17 cellular contexts compared by ENCODE assay signal in the genomic region with DNA sequence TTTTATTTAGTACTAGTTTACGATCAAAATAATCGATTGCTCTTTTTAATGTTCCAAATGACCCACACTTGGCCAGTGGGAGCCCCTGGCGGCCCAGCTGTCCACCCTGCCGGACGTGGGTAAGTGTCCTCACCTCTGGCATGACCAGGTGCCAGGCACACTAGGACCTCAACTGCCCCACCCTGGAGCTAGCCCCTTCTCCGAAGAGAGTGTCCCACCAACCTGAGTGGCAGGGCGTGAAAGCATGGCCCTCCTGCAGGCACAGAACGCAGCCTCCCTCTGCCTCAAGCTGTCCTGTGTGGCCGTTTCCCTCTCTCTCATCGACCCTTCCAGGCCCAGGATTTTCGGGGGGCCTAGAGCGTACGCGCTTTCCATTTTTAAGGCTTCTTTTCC. TPM values are rescaled to one million over a fixed set of nuclear protein-coding genes. Genes with fewer than 3 reads are reported as not detected.
DNase-seq lines count a peak whose midpoint lies in the region; ATAC-seq, FAIRE-seq and TF ChIP-seq lines count a peak whose summit lies in the region.
"Had no signal": no experiment of that assay in that cellular context is flagged by ENCODE, and none has a peak within 500 bp of the region (broad histone marks: within the 10 kb centered on the region; RNA-seq: fewer than 3 reads in every experiment).

No MANE protein-coding gene starts in this region.

- H3K23ac ChIP-seq in neuronal stem cell (ENCODE audit: low read depth, low read length, poor library complexity), result peak overlapping the region; percentile 85

- H3K4me3 ChIP-seq in SJSA1 (no peak overlapping the region), kidney (ENCODE audit: low read length in 2 of 2) (no peak overlapping the region), neuronal stem cell (ENCODE audit: low read length in 2 of 2) (no peak overlapping the region)
- H3K4me3 ChIP-seq in naive thymus-derived CD4-positive, alpha-beta T cell (ENCODE audit: low read length), result no peak overlapping the region
- H3K4me3 ChIP-seq: BLaER1, GM12878, K562 had no signal

- H3K4ac ChIP-seq in neuronal stem cell (ENCODE audit: low read length), result no peak overlapping the region

- H3K14ac ChIP-seq in neuronal stem cell (ENCODE audit: low read length), result no peak overlapping the region

- intact Hi-C loops in kidney (cut with DNase I), result no loop called here
- intact Hi-C loops in naive thymus-derived CD4-positive, alpha-beta T cell (cut with micrococcal nuclease), result no loop called here

- DNase-seq in D341Med (ENCODE audit: low spot score), result peak; percentile 22
- DNase-seq in SJSA1 (ENCODE audit: low read depth in 1 of 2, low spot score in 2 of 2), result no peak
- peak; percentile 41 for DNase-seq in kidney
- no peak for DNase-seq in neuronal stem cell (ENCODE audit: low spot score)
- no peak for DNase-seq in naive thymus-derived CD4-positive, alpha-beta T cell
- DNase-seq in GM03348 (ENCODE audit: low spot score), result no peak
- DNase-seq in NCI-H146 (lab: John Stamatoyannopoulos, UW), result no peak
- DNase-seq: 8988T; CD4-positive, alpha-beta memory T cell; DMS79 treated with DMSO at 0.1 percent for 48 hours; GF-D8; H9 had no signal

- peak overlapping the region in 1 of 9 donors; percentile 60 for H3K27ac Mint-ChIP-seq in naive thymus-derived CD4-positive, alpha-beta T cell
- H3K27ac Mint-ChIP-seq: CD4-positive, alpha-beta memory T cell; H9 had no signal

- H2AK5ac ChIP-seq in neuronal stem cell (ENCODE audit: low read depth, low read length), result peak overlapping the region; percentile 56

- peaks cover 46% of the 10 kb centered on the region for H3K4me1 ChIP-seq in SJSA1 (replicated peaks)
- no peaks in the 10 kb centered on the region for H3K4me1 ChIP-seq in kidney (ENCODE audit: control insufficient read depth in 1 of 2, insufficient read depth in 1 of 2, low read depth in 1 of 2, low read length in 2 of 2)
- no peaks in the 10 kb centered on the region for H3K4me1 ChIP-seq in neuronal stem cell (ENCODE audit: control insufficient read depth in 2 of 2, insufficient read depth in 1 of 2, low read depth in 1 of 2, low read length in 2 of 2)
- H3K4me1 ChIP-seq in naive thymus-derived CD4-positive, alpha-beta T cell (ENCODE audit: control insufficient read depth in 2 of 2, insufficient read depth in 2 of 2, low read length in 2 of 2), result no peaks in the 10 kb centered on the region

- POLR2A ChIA-PET in naive thymus-derived CD4-positive, alpha-beta T cell (lab: Charles Lee), result no interaction called here

- H3K9me3 ChIP-seq in SJSA1 (replicated peaks) (0 out of 2 replicates have a peak, but pooled peaks cover 3% of the 10 kb centered on the region), kidney (ENCODE audit: control insufficient read depth in 1 of 2, low read length in 2 of 2) (no peaks in the 10 kb centered on the region), neuronal stem cell (replicated peaks in 1 of 2; ENCODE audit: control insufficient read depth in 2 of 2, insufficient read depth in 1 of 2, low read depth in 1 of 2, low read length in 2 of 2) (peaks cover 5 to 15% of the 10 kb centered on the region in 2 donors)
- no peaks in the 10 kb centered on the region for H3K9me3 ChIP-seq in naive thymus-derived CD4-positive, alpha-beta T cell (ENCODE audit: control insufficient read depth in 2 of 3, low read length in 3 of 3)

- no peaks in the 10 kb centered on the region for H3K36me3 ChIP-seq in SJSA1
- H3K36me3 ChIP-seq in kidney (ENCODE audit: control insufficient read depth in 1 of 2, insufficient read depth in 2 of 2, low read length in 2 of 2), result no peaks in the 10 kb centered on the region
- H3K36me3 ChIP-seq in neuronal stem cell (replicated peaks in 1 of 2; ENCODE audit: control insufficient read depth in 2 of 2, insufficient read depth in 2 of 2, low read length in 2 of 2), result no peaks in the 10 kb centered on the region
- no peaks in the 10 kb centered on the region for H3K36me3 ChIP-seq in naive thymus-derived CD4-positive, alpha-beta T cell (ENCODE audit: control insufficient read depth in 2 of 3, insufficient read depth in 3 of 3, low read length in 3 of 3)
- H3K36me3 ChIP-seq: BLaER1 had no signal

- H4K8ac ChIP-seq in neuronal stem cell (ENCODE audit: low read depth, low read length), result no peak overlapping the region

- no peak overlapping the region for H4K91ac ChIP-seq in neuronal stem cell (ENCODE audit: low read depth, low read length, poor library complexity)

- H3K27me3 Mint-ChIP-seq in naive thymus-derived CD4-positive, alpha-beta T cell, result peaks cover 25 to 51% (median 26%) of the 10 kb centered on the region in 5 donors

- H3K4me1 Mint-ChIP-seq in naive thymus-derived CD4-positive, alpha-beta T cell, result peaks cover 0 to 12% (median 4%) of the 10 kb centered on the region in 7 donors
- H3K4me1 Mint-ChIP-seq: CD4-positive, alpha-beta memory T cell had no signal

- H2AFZ ChIP-seq in neuronal stem cell (ENCODE audit: low read length), result no peak overlapping the region

- no peak for TF ChIP-seq CTCF in kidney (IDR thresholded peaks at IDR 0.05; ENCODE audit: borderline replicate concordance, extremely low read depth, insufficient read depth)

- no peaks in the 10 kb centered on the region for H3K36me3 Mint-ChIP-seq in naive thymus-derived CD4-positive, alpha-beta T cell
- H3K36me3 Mint-ChIP-seq: CD4-positive, alpha-beta memory T cell had no signal

- no peak for ATAC-seq in naive thymus-derived CD4-positive, alpha-beta T cell
- ATAC-seq in HG03039 (IDR thresholded peaks at IDR 0.05; ENCODE audit: unreplicated experiment), result no peak
- ATAC-seq: GM12878, K562 had no signal

- H3K18ac ChIP-seq in neuronal stem cell (ENCODE audit: low read length), result no peak overlapping the region

- peaks cover 0 to 3% (median 0%) of the 10 kb centered on the region in 11 donors for H3K9me3 Mint-ChIP-seq in naive thymus-derived CD4-positive, alpha-beta T cell
- H3K9me3 Mint-ChIP-seq: CD4-positive, alpha-beta memory T cell had no signal

- H3K9ac ChIP-seq in kidney (ENCODE audit: low read length in 2 of 2) (no peak overlapping the region), neuronal stem cell (ENCODE audit: low read depth, low read length, poor library complexity) (no peak overlapping the region)
- H3K9ac ChIP-seq: BLaER1 had no signal

- CTCF ChIA-PET in naive thymus-derived CD4-positive, alpha-beta T cell (lab: Charles Lee), result interaction anchor here (0.6 kb wide), 1 partner anchor 20 kb away, joined by 3 read pairs; no protein-coding TSS in a partner anchor

- H3K27ac ChIP-seq in SJSA1 (peak overlapping the region; percentile 97; the same call in 1 of the 2 replicates), kidney (ENCODE audit: low read depth in 2 of 2, low read length in 2 of 2) (no peak overlapping the region), neuronal stem cell (replicated peaks; ENCODE audit: low read length) (no peak overlapping the region)
- H3K27ac ChIP-seq in naive thymus-derived CD4-positive, alpha-beta T cell (ENCODE audit: low read depth, low read length), result no peak overlapping the region
- H3K27ac ChIP-seq: BLaER1, HL-60 had no signal

- H2BK5ac ChIP-seq in neuronal stem cell (ENCODE audit: low read length), result no peak overlapping the region

- peak overlapping the region; percentile 92 for H2BK15ac ChIP-seq in neuronal stem cell (ENCODE audit: low read length)

- no CpG with 5 or more reads among the region's 14 CpGs for WGBS in neuronal stem cell (ENCODE audit: extremely low coverage in 2 of 2, insufficient read length in 2 of 2, insufficient replicate concordance in 1 of 2), 2 donors

- H2BK12ac ChIP-seq in neuronal stem cell (ENCODE audit: low read length), result peak overlapping the region; percentile 73

- no peak overlapping the region for H2BK120ac ChIP-seq in neuronal stem cell (ENCODE audit: low read depth, low read length)

- H3K4me2 ChIP-seq in neuronal stem cell (ENCODE audit: insufficient read depth, low read length, poor library complexity, severe bottlenecking), result no peak overlapping the region
- H3K4me2 ChIP-seq: BLaER1 had no signal

- FAIRE-seq in kidney (lab: Jason Lieb, UNC), result no peak
- FAIRE-seq: GM12878 had no signal

- peaks cover 3% of the 10 kb centered on the region for H3K79me1 ChIP-seq in neuronal stem cell (ENCODE audit: low read depth, low read length)

- H3K27me3 ChIP-seq in SJSA1 (replicated peaks) (no peaks in the 10 kb centered on the region), neuronal stem cell (ENCODE audit: control insufficient read depth in 3 of 3, insufficient read depth in 3 of 3, low read depth in 1 of 3, low read length in 3 of 3) (no peaks in the 10 kb centered on the region)
- no peaks in the 10 kb centered on the region for H3K27me3 ChIP-seq in naive thymus-derived CD4-positive, alpha-beta T cell (ENCODE audit: control insufficient read depth in 2 of 2, insufficient read depth in 2 of 2, low read length in 2 of 2)
- H3K27me3 ChIP-seq: BLaER1 had no signal

- no peak overlapping the region for H3K4me3 Mint-ChIP-seq in naive thymus-derived CD4-positive, alpha-beta T cell
- H3K4me3 Mint-ChIP-seq: CD4-positive, alpha-beta memory T cell; H9 had no signal

RNA-seq across cellular contexts. Expression of a gene that starts 32.9 kb away (rescaled TPM):
- total RNA-seq in SJSA1 (2014; rRNA removed; shearing (Covaris generic)), result 43.5 and 66.9 TPM in 2 replicates
- 86.2 TPM for total RNA-seq in kidney
- polyA plus RNA-seq in kidney (ENCODE audit: insufficient read depth, low read depth, low replicate concordance), result 40.3 TPM
- 7.7 TPM for polyA plus RNA-seq in neuronal stem cell (2013, experiment 1 of 2)
- 7.4 TPM for polyA plus RNA-seq in neuronal stem cell (2013, experiment 2 of 2)
- total RNA-seq in naive thymus-derived CD4-positive, alpha-beta T cell, result 100 to 1,000 TPM in 1 of 5 experiments, 10 to 100 TPM in 4; 58.4 to 121 (median 69.0) TPM
- 10 to 100 TPM; 11.4 to 16.1 TPM for polyA plus RNA-seq in naive thymus-derived CD4-positive, alpha-beta T cell

RNA-seq across cellular contexts. Expression of a gene that starts 42.8 kb away (rescaled TPM):
- 29.2 and 30.4 TPM in 2 replicates for total RNA-seq in SJSA1 (2014; rRNA removed; shearing (Covaris generic))
- 18.7 TPM for total RNA-seq in kidney
- 12.9 TPM for polyA plus RNA-seq in kidney (ENCODE audit: insufficient read depth, low read depth, low replicate concordance)
- 18.5 TPM for polyA plus RNA-seq in neuronal stem cell (2013, experiment 1 of 2)
- polyA plus RNA-seq in neuronal stem cell (2013, experiment 2 of 2), result 19.3 TPM
- 10 to 100 TPM; 24.2 to 33.1 (median 28.8) TPM for total RNA-seq in naive thymus-derived CD4-positive, alpha-beta T cell
- 10 to 100 TPM; 10.1 to 21.8 TPM for polyA plus RNA-seq in naive thymus-derived CD4-positive, alpha-beta T cell

RNA-seq across cellular contexts. Expression of a gene that starts 56.0 kb away (rescaled TPM):
- 11.9 and 14.9 TPM in 2 replicates for total RNA-seq in SJSA1 (2014; rRNA removed; shearing (Covaris generic))
- total RNA-seq in kidney, result 74.5 TPM
- polyA plus RNA-seq in kidney (ENCODE audit: insufficient read depth, low read depth, low replicate concordance), result 97.8 TPM
- 86.0 TPM for polyA plus RNA-seq in neuronal stem cell (2013, experiment 1 of 2)
- polyA plus RNA-seq in neuronal stem cell (2013, experiment 2 of 2), result 88.8 TPM
- total RNA-seq in naive thymus-derived CD4-positive, alpha-beta T cell, result 10 to 100 TPM; 14.7 to 66.5 (median 36.6) TPM
- polyA plus RNA-seq in naive thymus-derived CD4-positive, alpha-beta T cell, result 10 to 100 TPM; 52.2 to 59.7 TPM

Comparison
In these comparisons a context has a peak if more than half of its experiments do, and no peak if none do; other contexts are left out.
1. DNase-seq: peak in D341Med (single experiment) and kidney (single experiment); none in SJSA1 (0 of 2), neuronal stem cell (single experiment), naive thymus-derived CD4-positive, alpha-beta T cell (0 of 9), GM03348 (single experiment) and NCI-H146 (single experiment).